Comparison of ENCODE assay signal across 1 cellular context in the genomic region with DNA sequence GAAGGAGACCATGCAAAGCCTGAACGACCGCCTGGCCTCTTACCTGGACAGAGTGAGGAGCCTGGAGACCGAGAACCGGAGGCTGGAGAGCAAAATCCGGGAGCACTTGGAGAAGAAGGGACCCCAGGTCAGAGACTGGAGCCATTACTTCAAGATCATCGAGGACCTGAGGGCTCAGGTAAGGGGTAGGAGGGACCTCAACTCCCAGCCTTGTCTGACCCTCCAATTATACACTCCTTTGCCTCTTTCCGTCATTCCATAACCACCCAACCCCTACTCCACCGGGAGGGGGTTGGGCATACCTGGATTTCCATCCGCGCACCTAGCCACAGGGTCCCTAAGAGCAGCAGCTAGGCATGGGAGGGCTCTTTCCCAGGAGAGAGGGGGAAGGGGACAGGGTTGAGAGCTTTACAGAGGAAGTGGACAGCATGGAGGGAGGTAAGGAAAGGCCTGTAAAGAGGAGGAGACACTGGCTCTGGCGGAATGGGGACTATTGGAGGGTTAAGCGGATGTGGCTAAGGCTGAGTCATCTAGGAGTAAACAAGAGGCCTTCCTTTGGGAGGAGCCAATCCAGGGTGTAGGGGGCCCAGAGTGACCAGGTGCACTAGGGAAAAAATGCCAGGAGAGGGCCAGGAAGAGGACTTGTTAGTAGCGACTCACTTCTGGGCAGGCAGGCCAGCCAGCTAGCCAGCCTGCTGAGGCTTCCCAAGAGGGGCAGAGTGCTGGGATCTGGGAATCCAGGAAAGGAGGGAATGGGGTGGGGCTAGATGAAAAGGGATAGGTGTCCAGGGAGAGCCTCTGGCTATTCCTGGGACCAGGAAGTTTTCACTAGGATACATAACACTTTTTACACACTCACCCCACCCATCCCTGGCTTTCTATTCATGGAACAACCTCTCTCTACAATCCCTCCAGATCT.
TF ChIP-seq lines count a peak whose summit lies in the region.

No MANE protein-coding gene starts in this region.

TF ChIP-seq in HepG2, 621 proteins besides CTCF, POLR2A, EP300 and RAD21 (continued from another document and continues in another):
- TF ChIP-seq, protein P1, sequence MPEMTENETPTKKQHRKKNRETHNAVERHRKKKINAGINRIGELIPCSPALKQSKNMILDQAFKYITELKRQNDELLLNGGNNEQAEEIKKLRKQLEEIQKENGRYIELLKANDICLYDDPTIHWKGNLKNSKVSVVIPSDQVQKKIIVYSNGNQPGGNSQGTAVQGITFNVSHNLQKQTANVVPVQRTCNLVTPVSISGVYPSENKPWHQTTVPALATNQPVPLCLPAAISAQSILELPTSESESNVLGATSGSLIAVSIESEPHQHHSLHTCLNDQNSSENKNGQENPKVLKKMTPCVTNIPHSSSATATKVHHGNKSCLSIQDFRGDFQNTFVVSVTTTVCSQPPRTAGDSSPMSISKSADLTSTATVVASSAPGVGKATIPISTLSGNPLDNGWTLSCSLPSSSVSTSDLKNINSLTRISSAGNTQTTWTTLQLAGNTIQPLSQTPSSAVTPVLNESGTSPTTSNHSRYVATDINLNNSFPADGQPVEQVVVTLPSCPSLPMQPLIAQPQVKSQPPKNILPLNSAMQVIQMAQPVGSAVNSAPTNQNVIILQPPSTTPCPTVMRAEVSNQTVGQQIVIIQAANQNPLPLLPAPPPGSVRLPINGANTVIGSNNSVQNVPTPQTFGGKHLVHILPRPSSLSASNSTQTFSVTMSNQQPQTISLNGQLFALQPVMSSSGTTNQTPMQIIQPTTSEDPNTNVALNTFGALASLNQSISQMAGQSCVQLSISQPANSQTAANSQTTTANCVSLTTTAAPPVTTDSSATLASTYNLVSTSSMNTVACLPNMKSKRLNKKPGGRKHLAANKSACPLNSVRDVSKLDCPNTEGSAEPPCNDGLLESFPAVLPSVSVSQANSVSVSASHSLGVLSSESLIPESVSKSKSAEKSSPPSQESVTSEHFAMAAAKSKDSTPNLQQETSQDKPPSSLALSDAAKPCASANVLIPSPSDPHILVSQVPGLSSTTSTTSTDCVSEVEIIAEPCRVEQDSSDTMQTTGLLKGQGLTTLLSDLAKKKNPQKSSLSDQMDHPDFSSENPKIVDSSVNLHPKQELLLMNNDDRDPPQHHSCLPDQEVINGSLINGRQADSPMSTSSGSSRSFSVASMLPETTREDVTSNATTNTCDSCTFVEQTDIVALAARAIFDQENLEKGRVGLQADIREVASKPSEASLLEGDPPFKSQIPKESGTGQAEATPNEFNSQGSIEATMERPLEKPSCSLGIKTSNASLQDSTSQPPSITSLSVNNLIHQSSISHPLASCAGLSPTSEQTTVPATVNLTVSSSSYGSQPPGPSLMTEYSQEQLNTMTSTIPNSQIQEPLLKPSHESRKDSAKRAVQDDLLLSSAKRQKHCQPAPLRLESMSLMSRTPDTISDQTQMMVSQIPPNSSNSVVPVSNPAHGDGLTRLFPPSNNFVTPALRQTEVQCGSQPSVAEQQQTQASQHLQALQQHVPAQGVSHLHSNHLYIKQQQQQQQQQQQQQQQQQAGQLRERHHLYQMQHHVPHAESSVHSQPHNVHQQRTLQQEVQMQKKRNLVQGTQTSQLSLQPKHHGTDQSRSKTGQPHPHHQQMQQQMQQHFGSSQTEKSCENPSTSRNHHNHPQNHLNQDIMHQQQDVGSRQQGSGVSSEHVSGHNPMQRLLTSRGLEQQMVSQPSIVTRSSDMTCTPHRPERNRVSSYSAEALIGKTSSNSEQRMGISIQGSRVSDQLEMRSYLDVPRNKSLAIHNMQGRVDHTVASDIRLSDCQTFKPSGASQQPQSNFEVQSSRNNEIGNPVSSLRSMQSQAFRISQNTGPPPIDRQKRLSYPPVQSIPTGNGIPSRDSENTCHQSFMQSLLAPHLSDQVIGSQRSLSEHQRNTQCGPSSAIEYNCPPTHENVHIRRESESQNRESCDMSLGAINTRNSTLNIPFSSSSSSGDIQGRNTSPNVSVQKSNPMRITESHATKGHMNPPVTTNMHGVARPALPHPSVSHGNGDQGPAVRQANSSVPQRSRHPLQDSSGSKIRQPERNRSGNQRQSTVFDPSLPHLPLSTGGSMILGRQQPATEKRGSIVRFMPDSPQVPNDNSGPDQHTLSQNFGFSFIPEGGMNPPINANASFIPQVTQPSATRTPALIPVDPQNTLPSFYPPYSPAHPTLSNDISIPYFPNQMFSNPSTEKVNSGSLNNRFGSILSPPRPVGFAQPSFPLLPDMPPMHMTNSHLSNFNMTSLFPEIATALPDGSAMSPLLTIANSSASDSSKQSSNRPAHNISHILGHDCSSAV (CRISPR knock-in tag; IDR thresholded peaks at IDR 0.05; ENCODE audit: borderline replicate concordance): 0 out of 2 replicates have a peak, but pooled peaks have one; percentile 77
- TF ChIP-seq SRSF4 (IDR thresholded peaks at IDR 0.05; ENCODE audit: low read depth, low read length, poor library complexity, severe bottlenecking) (no peak), ARID3A (IDR thresholded peaks at IDR 0.05; ENCODE audit: low read depth, low read length) (no peak), ZNF614 (CRISPR knock-in tag; IDR thresholded peaks at IDR 0.05; ENCODE audit: borderline replicate concordance) (peak; percentile 49; the same call in 1 of the 2 replicates), ZNF777 (CRISPR knock-in tag; IDR thresholded peaks at IDR 0.05) (no peak), ZNF556 (CRISPR knock-in tag; IDR thresholded peaks at IDR 0.05; ENCODE audit: borderline replicate concordance) (peak; percentile 50; the same call in 1 of the 2 replicates), DMAP1 (CRISPR knock-in tag; IDR thresholded peaks at IDR 0.05) (peak; percentile 46; the same call in 1 of the 2 replicates), ZFP82 (CRISPR knock-in tag; IDR thresholded peaks at IDR 0.05; ENCODE audit: borderline replicate concordance) (peak; percentile 47; the same call in 1 of the 2 replicates), TERF1 (CRISPR knock-in tag; IDR thresholded peaks at IDR 0.05) (no peak), ZNF547 (CRISPR knock-in tag; IDR thresholded peaks at IDR 0.05) (peak; percentile 74; the same call in 1 of the 2 replicates), HOXA5 (CRISPR knock-in tag; IDR thresholded peaks at IDR 0.05) (no peak), POGK (CRISPR knock-in tag; conservative IDR thresholded peaks at IDR 0.05) (peak; percentile 57), AKNA (CRISPR knock-in tag; IDR thresholded peaks at IDR 0.05; ENCODE audit: borderline replicate concordance) (no peak), TRIM24 (CRISPR knock-in tag; IDR thresholded peaks at IDR 0.05) (no peak), SMC3 (IDR thresholded peaks at IDR 0.05; ENCODE audit: low read length) (0 out of 2 replicates have a peak, but pooled peaks have one; percentile 23), ZNF510 (CRISPR knock-in tag; IDR thresholded peaks at IDR 0.05; ENCODE audit: low read depth) (no peak), SATB2 (CRISPR knock-in tag; IDR thresholded peaks at IDR 0.05) (no peak), KAT8 (CRISPR knock-in tag; IDR thresholded peaks at IDR 0.05) (peak; percentile 83), SSRP1 (CRISPR knock-in tag; IDR thresholded peaks at IDR 0.05) (peak; percentile 95), MAFG (CRISPR knock-in tag; IDR thresholded peaks at IDR 0.05) (no peak), SMAD3 (CRISPR knock-in tag; IDR thresholded peaks at IDR 0.05) (peak; percentile 51; the same call in 1 of the 2 replicates), KLF9 (CRISPR knock-in tag; IDR thresholded peaks at IDR 0.05; ENCODE audit: low read depth) (peak; percentile 75; the same call in 1 of the 2 replicates), ZBTB7A (CRISPR knock-in tag; IDR thresholded peaks at IDR 0.05) (0 out of 2 replicates have a peak, but pooled peaks have one; percentile 35), TFAP4 (IDR thresholded peaks at IDR 0.05; ENCODE audit: borderline replicate concordance, low read depth) (peak; percentile 56; the same call in 1 of the 2 replicates), TBP (CRISPR knock-in tag; IDR thresholded peaks at IDR 0.05) (no peak), RARG (CRISPR knock-in tag; IDR thresholded peaks at IDR 0.05; ENCODE audit: low read depth) (no peak), IRF2 (CRISPR knock-in tag; IDR thresholded peaks at IDR 0.05) (peak; percentile 88), ZBTB8A (CRISPR knock-in tag; IDR thresholded peaks at IDR 0.05; ENCODE audit: borderline replicate concordance, low read depth) (no peak), THYN1 (CRISPR knock-in tag; IDR thresholded peaks at IDR 0.05; ENCODE audit: borderline replicate concordance, low read depth) (no peak), PATZ1 (CRISPR knock-in tag; IDR thresholded peaks at IDR 0.05) (peak; percentile 63)
